ENCODE assay signal across 13 cellular contexts in genomic region chr11:84249344-84250135, GRCh38.
DNase-seq lines count a peak whose midpoint lies in the region; ATAC-seq and TF ChIP-seq lines count a peak whose summit lies in the region.
"Had no signal": no experiment of that assay in that cellular context is flagged by ENCODE, and none has a peak within 500 bp of the region (broad histone marks: within the 10 kb centered on the region; RNA-seq: fewer than 3 reads in every experiment).

No MANE protein-coding gene starts in this region.

- TF ChIP-seq CTCF in GM13977 (IDR thresholded peaks at IDR 0.05; ENCODE audit: extremely low read depth, insufficient read depth, missing control alignments): peak; percentile 14
- no peak for TF ChIP-seq CTCF in fibroblast of lung (conservative IDR thresholded peaks at IDR 0.05 in 1 of 2, IDR thresholded peaks at IDR 0.05 in 1 of 2; ENCODE audit: low read depth in 1 of 2, low read length in 2 of 2)
- no peak for TF ChIP-seq CTCF in CD14-positive monocyte (IDR thresholded peaks at IDR 0.05)

- no peaks in the 10 kb centered on the region for H3K4me1 ChIP-seq in fibroblast of lung (ENCODE audit: control insufficient read depth, extremely low read depth, insufficient read depth, low read length)
- H3K4me1 ChIP-seq: BLaER1 had no signal

- DNase-seq in GM13977 (ENCODE audit: low spot score) (no peak), fibroblast of lung (ENCODE audit: low read depth in 2 of 2) (peak; percentile 17 to 55), CD14-positive monocyte (ENCODE audit: low spot score) (no peak), SHP77 (lab: John Stamatoyannopoulos, UW) (no peak)
- DNase-seq in activated CD8-positive, alpha-beta memory T cell treated with anti-CD3 and anti-CD28 coated beads, Interleukin-2, amount 10 ng/mL, durations not matched to agents 7 days and 5 days: no peak
- DNase-seq: activated gamma-delta T cell treated with Interleukin-2 at 50 U/mL for 16 hours, immature natural killer cell, IMR-90, NCI-H526 treated with DMSO at 0.1 percent for 48 hours had no signal

- H3K4me2 ChIP-seq in fibroblast of lung (ENCODE audit: extremely low read depth, insufficient read depth, low read length): no peak overlapping the region
- H3K4me2 ChIP-seq: BLaER1 had no signal

- no peaks in the 10 kb centered on the region for H4K20me1 ChIP-seq in fibroblast of lung (ENCODE audit: control insufficient read depth, extremely low read depth, insufficient read depth, low read length)
- H4K20me1 ChIP-seq: BLaER1 had no signal

- no peak overlapping the region for H3K27ac Mint-ChIP-seq in activated CD8-positive, alpha-beta memory T cell treated with anti-CD3 and anti-CD28 coated beads, Interleukin-2, amount 10 ng/mL, durations not matched to agents 7 days and 5 days
- H3K27ac Mint-ChIP-seq in CD14-positive monocyte: no peak overlapping the region
- H3K27ac Mint-ChIP-seq: immature natural killer cell had no signal

- peak; percentile 72 for ATAC-seq in GM21447 (IDR thresholded peaks at IDR 0.05; ENCODE audit: unreplicated experiment)
- peak; percentile 80 for ATAC-seq in HG03342 (IDR thresholded peaks at IDR 0.05; ENCODE audit: unreplicated experiment)
- no peak for ATAC-seq in activated CD8-positive, alpha-beta memory T cell treated with anti-CD3 and anti-CD28 coated beads, Interleukin-2, amount 10 ng/mL, durations not matched to agents 7 days and 5 days
- no peak for ATAC-seq in HG03196 (IDR thresholded peaks at IDR 0.05; ENCODE audit: unreplicated experiment)

- no peaks in the 10 kb centered on the region for H3K9me3 ChIP-seq in fibroblast of lung (ENCODE audit: control insufficient read depth, insufficient read depth, low read depth, low read length)
- H3K9me3 ChIP-seq: BLaER1 had no signal

- no peak overlapping the region for H2AFZ ChIP-seq in fibroblast of lung (ENCODE audit: low read length)

- CTCF ChIA-PET in activated CD8-positive, alpha-beta memory T cell treated with anti-CD3 and anti-CD28 coated beads, Interleukin-2, amount 10 ng/mL, durations not matched to agents 7 days and 5 days (lab: Charles Lee): no interaction called here

- H3K79me2 ChIP-seq in fibroblast of lung (ENCODE audit: control insufficient read depth, insufficient read depth, low read length): no peaks in the 10 kb centered on the region

- H3K36me3 ChIP-seq in fibroblast of lung (ENCODE audit: control insufficient read depth, insufficient read depth, low read length): no peaks in the 10 kb centered on the region
- H3K36me3 ChIP-seq: BLaER1 had no signal

- intact Hi-C loops in CD14-positive monocyte (cut with micrococcal nuclease): no loop called here

- no peaks in the 10 kb centered on the region for H3K36me3 Mint-ChIP-seq in activated CD8-positive, alpha-beta memory T cell treated with anti-CD3 and anti-CD28 coated beads, Interleukin-2, amount 10 ng/mL, durations not matched to agents 7 days and 5 days
- H3K36me3 Mint-ChIP-seq in CD14-positive monocyte: no peaks in the 10 kb centered on the region
- H3K36me3 Mint-ChIP-seq: immature natural killer cell had no signal

- no peak overlapping the region for H3K4me3 ChIP-seq in fibroblast of lung (replicated peaks in 1 of 4; ENCODE audit: control extremely low read depth in 1 of 4, insufficient read depth in 1 of 4, low read depth in 3 of 4, low read length in 4 of 4)
- H3K4me3 ChIP-seq: BLaER1 had no signal

- H3K9me3 Mint-ChIP-seq in activated CD8-positive, alpha-beta memory T cell treated with anti-CD3 and anti-CD28 coated beads, Interleukin-2, amount 10 ng/mL, durations not matched to agents 7 days and 5 days (ENCODE audit: low read depth): no peaks in the 10 kb centered on the region
- peaks cover 0 to 6% (median 2%) of the 10 kb centered on the region in 7 donors for H3K9me3 Mint-ChIP-seq in CD14-positive monocyte

- no peaks in the 10 kb centered on the region for H3K27me3 Mint-ChIP-seq in activated CD8-positive, alpha-beta memory T cell treated with anti-CD3 and anti-CD28 coated beads, Interleukin-2, amount 10 ng/mL, durations not matched to agents 7 days and 5 days
- H3K27me3 Mint-ChIP-seq in CD14-positive monocyte (ENCODE audit: low read depth in 3 of 3): peaks cover 0 to 3% (median 0%) of the 10 kb centered on the region in 3 donors

- in situ Hi-C loops in GM13977 (cut with MboI; ENCODE audit: low pct_unique_long_range_greater_than_20kb, low sequenced_read_pairs, unreplicated experiment): loop anchor here (25.0 kb wide), 1 partner anchor 412 kb away; no protein-coding TSS in a partner anchor

- H3K9ac ChIP-seq in fibroblast of lung (ENCODE audit: insufficient read depth, low read length): no peak overlapping the region
- H3K9ac ChIP-seq: BLaER1 had no signal

- H3K27me3 ChIP-seq in fibroblast of lung (ENCODE audit: control insufficient read depth, insufficient read depth, low read length): no peaks in the 10 kb centered on the region
- H3K27me3 ChIP-seq: BLaER1 had no signal

- no peak overlapping the region for H3K4me3 Mint-ChIP-seq in activated CD8-positive, alpha-beta memory T cell treated with anti-CD3 and anti-CD28 coated beads, Interleukin-2, amount 10 ng/mL, durations not matched to agents 7 days and 5 days
- H3K4me3 Mint-ChIP-seq in CD14-positive monocyte: no peak overlapping the region
- H3K4me3 Mint-ChIP-seq: immature natural killer cell had no signal

- H3K4me1 Mint-ChIP-seq in activated CD8-positive, alpha-beta memory T cell treated with anti-CD3 and anti-CD28 coated beads, Interleukin-2, amount 10 ng/mL, durations not matched to agents 7 days and 5 days: no peaks in the 10 kb centered on the region
- no peaks in the 10 kb centered on the region for H3K4me1 Mint-ChIP-seq in CD14-positive monocyte
- H3K4me1 Mint-ChIP-seq: immature natural killer cell had no signal

- H3K27ac ChIP-seq in fibroblast of lung (ENCODE audit: insufficient read depth, low read length): no peak overlapping the region
- H3K27ac ChIP-seq: BLaER1 had no signal

Comparison
In these comparisons a context has a peak if more than half of its experiments do, and no peak if none do; other contexts are left out.
1. DNase-seq: peak in fibroblast of lung (2 of 2); none in GM13977 (single experiment), activated CD8-positive, alpha-beta memory T cell treated with anti-CD3 and anti-CD28 coated beads, Interleukin-2, amount 10 ng/mL, durations not matched to agents 7 days and 5 days (single experiment), CD14-positive monocyte (single experiment) and SHP77 (0 of 2).
2. ATAC-seq: peak in GM21447 (single experiment) and HG03342 (single experiment); none in activated CD8-positive, alpha-beta memory T cell treated with anti-CD3 and anti-CD28 coated beads, Interleukin-2, amount 10 ng/mL, durations not matched to agents 7 days and 5 days (single experiment) and HG03196 (single experiment).